ENCODE assay signal across 9 cellular contexts in the genomic region with DNA sequence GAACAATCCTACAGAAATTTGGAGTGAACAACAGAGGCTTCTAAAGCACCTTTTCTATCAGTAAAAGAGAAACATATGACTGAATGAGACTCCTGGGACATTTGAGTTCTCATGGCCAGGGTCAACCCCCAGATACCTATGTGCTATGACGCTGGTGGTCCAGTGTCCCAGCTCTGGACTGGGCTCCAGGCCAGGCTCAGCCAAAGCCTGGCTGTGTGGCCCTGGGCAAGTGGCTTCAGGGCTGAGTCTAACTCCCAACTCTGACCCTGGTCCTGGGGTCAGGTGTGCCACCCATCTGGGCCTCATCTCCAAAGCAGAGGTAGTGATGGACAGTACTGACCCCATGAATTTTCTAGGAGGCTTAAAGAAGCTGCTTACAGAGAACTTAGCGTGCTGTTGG.
"Had no signal": no experiment of that assay in that cellular context is flagged by ENCODE, and none has a peak within 500 bp of the region (broad histone marks: within the 10 kb centered on the region; RNA-seq: fewer than 3 reads in every experiment).

No MANE protein-coding gene starts in this region.

- H2AFZ ChIP-seq: GM23248, GM23338 had no signal

- DNase-seq: GM23248, GOT3, H7, H9, HCEC 1CT, HFFc6 had no signal

- H3K9me3 ChIP-seq: HAP-1 had no signal

- H3K27ac Mint-ChIP-seq: GM23338, H9, HFFc6 had no signal

- H3K36me3 ChIP-seq: HAP-1 had no signal

- H3K4me3 ChIP-seq: GM23248, GM23338, HAP-1 had no signal

- H3K9me3 Mint-ChIP-seq: GM23338, H9, HFFc6 had no signal

- H3K4me3 Mint-ChIP-seq: GM23338, H9, HFFc6 had no signal

- FAIRE-seq: H54 had no signal

- H3K4me2 ChIP-seq: GM23338 had no signal

- H3K27ac ChIP-seq: GM23248 had no signal

- H3K9ac ChIP-seq: GM23248 had no signal
